Comparison of ENCODE assay signal across 13 cellular contexts in the genomic region with DNA sequence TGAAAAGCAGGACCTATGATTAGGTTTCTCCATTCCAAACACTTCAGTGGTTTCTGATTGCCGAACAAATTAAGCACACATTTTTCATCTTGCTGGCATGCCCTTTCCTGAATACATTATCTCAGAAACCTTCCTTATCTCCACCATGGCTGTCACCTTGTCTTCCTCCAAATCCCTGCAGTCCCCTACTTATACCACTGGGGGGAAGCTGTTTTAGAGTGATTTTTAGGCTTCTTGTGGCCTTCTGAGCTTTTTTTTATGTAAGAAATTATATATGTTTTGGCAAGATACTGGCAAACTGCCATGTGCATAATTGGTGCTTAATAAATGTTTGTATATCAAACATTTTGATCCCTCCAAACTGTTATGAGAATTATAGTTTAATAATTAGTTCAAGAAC.
DNase-seq lines count a peak whose midpoint lies in the region; ATAC-seq, FAIRE-seq and TF ChIP-seq lines count a peak whose summit lies in the region.
"Had no signal": no experiment of that assay in that cellular context is flagged by ENCODE, and none has a peak within 500 bp of the region (broad histone marks: within the 10 kb centered on the region; RNA-seq: fewer than 3 reads in every experiment).

No MANE protein-coding gene starts in this region.

- peaks cover 8% of the 10 kb centered on the region for H3K4me1 Mint-ChIP-seq in astrocyte (ENCODE audit: low read depth, unreplicated experiment)
- H3K4me1 Mint-ChIP-seq: B cell had no signal

- no peak overlapping the region for H3K4me2 ChIP-seq in SK-N-SH
- H3K4me2 ChIP-seq in astrocyte (ENCODE audit: low read length): no peak overlapping the region
- no peak overlapping the region for H3K4me2 ChIP-seq in parathyroid adenoma (ENCODE audit: low read length)

- no peaks in the 10 kb centered on the region for H3K9me3 Mint-ChIP-seq in astrocyte (ENCODE audit: unreplicated experiment)

- H3K4me3 ChIP-seq in SK-N-SH (ENCODE audit: low read depth in 2 of 2, low read length in 1 of 2) (no peak overlapping the region), astrocyte (ENCODE audit: insufficient read depth, low read depth, low read length) (no peak overlapping the region), parathyroid adenoma (ENCODE audit: low read depth, low read length) (no peak overlapping the region), dorsolateral prefrontal cortex (no peak overlapping the region)

- H3K27me3 Mint-ChIP-seq in astrocyte (ENCODE audit: low read depth, unreplicated experiment): peaks cover 11% of the 10 kb centered on the region

- H2AFZ ChIP-seq in SK-N-SH (ENCODE audit: low read depth) (no peak overlapping the region), astrocyte (ENCODE audit: low read depth, low read length) (no peak overlapping the region), parathyroid adenoma (no peak overlapping the region)

- ATAC-seq in SK-N-SH treated with all-trans-retinoic acid at 6 μM for 48 hours: no peak

- H4K20me1 ChIP-seq in SK-N-SH (ENCODE audit: insufficient read depth) (no peaks in the 10 kb centered on the region), astrocyte (ENCODE audit: insufficient read depth, low read length) (no peaks in the 10 kb centered on the region)

- H3K9me2 ChIP-seq in SK-N-SH: no peaks in the 10 kb centered on the region

- CTCF ChIA-PET in SK-N-SH (lab: Yijun Ruan, JAX): interaction anchor here (0.6 to 1.9 kb wide), 8 partner anchors 8 to 329 kb away, joined by 3 to 10 read pairs (median 3); no protein-coding TSS in a partner anchor

- TF ChIP-seq EP300 in SK-N-SH (IDR thresholded peaks at IDR 0.05; ENCODE audit: borderline replicate concordance in 1 of 2, low read depth in 1 of 2, low read length in 1 of 2): no peak

- no peak overlapping the region for H3K4me3 Mint-ChIP-seq in astrocyte (ENCODE audit: unreplicated experiment)
- H3K4me3 Mint-ChIP-seq: B cell had no signal

- intact Hi-C loops in dorsolateral prefrontal cortex (cut with DNase I): loop anchor here in 1 of 2 donors (10.0 kb wide), 1 partner anchor 87 kb away; no protein-coding TSS in a partner anchor

- H3K27ac ChIP-seq in SK-N-SH (ENCODE audit: low read depth in 2 of 2, low read length in 1 of 2) (no peak overlapping the region), astrocyte (ENCODE audit: low read depth, low read length) (no peak overlapping the region), parathyroid adenoma (no peak overlapping the region), dorsolateral prefrontal cortex (peak overlapping the region in 1 of 59 donors; percentile 26)

- DNase-seq in SK-N-SH (peak; percentile 55), NCI-H1105 (lab: John Stamatoyannopoulos, UW) (peak; percentile 5), astrocyte (ENCODE audit: low read depth) (no peak), dorsolateral prefrontal cortex (no peak), middle frontal gyrus (ENCODE audit: extremely low spot score, low spot score) (no peak)
- no peak for DNase-seq in activated CD4-positive, alpha-beta T cell treated with anti-CD3 and anti-CD28 coated beads, Interleukin-2, amount 50 U/mL, for 1 hour
- DNase-seq: activated CD4-positive, alpha-beta T cell treated with anti-CD3 and anti-CD28 coated beads for 4 hours; activated gamma-delta T cell treated with Interleukin-2 at 50 U/mL for 16 hours; stimulated activated CD4-positive, alpha-beta T cell treated with anti-CD3 and anti-CD28 coated beads, Interleukin-1b, Interleukin-23, amount 100 ng/mL, for 48 hours had no signal

- POLR2A ChIA-PET in SK-N-SH (lab: Yijun Ruan, JAX): no interaction called here

- no peak overlapping the region for H3K27ac Mint-ChIP-seq in astrocyte (ENCODE audit: unreplicated experiment)
- H3K27ac Mint-ChIP-seq: B cell had no signal

- H3F3A ChIP-seq in SK-N-SH (replicated peaks; ENCODE audit: insufficient read depth): no peaks in the 10 kb centered on the region

- FAIRE-seq in astrocyte (lab: Jason Lieb, UNC): no peak
- FAIRE-seq: GM12892 had no signal

- no peaks in the 10 kb centered on the region for H3K79me2 ChIP-seq in SK-N-SH (ENCODE audit: insufficient read depth)
- no peaks in the 10 kb centered on the region for H3K79me2 ChIP-seq in astrocyte (ENCODE audit: insufficient read depth, low read length)
- H3K79me2 ChIP-seq in parathyroid adenoma: no peaks in the 10 kb centered on the region

- H3K36me3 ChIP-seq in SK-N-SH (replicated peaks in 1 of 2; ENCODE audit: control insufficient read depth in 1 of 2, insufficient read depth in 2 of 2, low read length in 1 of 2) (no peaks in the 10 kb centered on the region), astrocyte (ENCODE audit: insufficient read depth, low read length) (no peaks in the 10 kb centered on the region), parathyroid adenoma (ENCODE audit: control insufficient read depth, insufficient read depth, low read length) (no peaks in the 10 kb centered on the region)

- peak; percentile 32 for TF ChIP-seq CTCF in SK-N-SH (IDR thresholded peaks at IDR 0.05)
- peak; percentile 39 for TF ChIP-seq CTCF in astrocyte (IDR thresholded peaks at IDR 0.05; ENCODE audit: insufficient read depth, low read depth, low read length)
- TF ChIP-seq CTCF in parathyroid adenoma (IDR thresholded peaks at IDR 0.05): peak; percentile 13
- TF ChIP-seq CTCF in dorsolateral prefrontal cortex (IDR thresholded peaks at IDR 0.05 in 54 of 56, conservative IDR thresholded peaks at IDR 0.05 in 2 of 56; ENCODE audit: low read depth in 1 of 56, partially characterized antibody in 56 of 56): peak in 26 of 56 donors; percentile 8 to 41 (median 20)

- no peaks in the 10 kb centered on the region for H3K27me3 ChIP-seq in SK-N-SH (ENCODE audit: insufficient read depth)
- H3K27me3 ChIP-seq in astrocyte (ENCODE audit: insufficient read depth, low read length): peaks cover 2% of the 10 kb centered on the region
- no peaks in the 10 kb centered on the region for H3K27me3 ChIP-seq in parathyroid adenoma (ENCODE audit: control insufficient read depth, insufficient read depth, low read length)
- H3K27me3 ChIP-seq in dorsolateral prefrontal cortex: no peaks in the 10 kb centered on the region

- H3K9ac ChIP-seq in SK-N-SH (no peak overlapping the region), astrocyte (ENCODE audit: low read length) (no peak overlapping the region), parathyroid adenoma (no peak overlapping the region)

- TF ChIP-seq RAD21 in SK-N-SH (IDR thresholded peaks at IDR 0.05; ENCODE audit: low read length): peak; percentile 26; the same call in 1 of the 2 replicates

- WGBS in SK-N-SH (ENCODE audit: low lambda C conversion rate): 43% methylated on average over 1 of the region's 1 CpG

- H3K36me3 Mint-ChIP-seq in astrocyte (ENCODE audit: low read depth, unreplicated experiment): no peaks in the 10 kb centered on the region

- no peaks in the 10 kb centered on the region for H3K9me3 ChIP-seq in SK-N-SH
- H3K9me3 ChIP-seq in astrocyte (ENCODE audit: insufficient read depth, low read depth, low read length): no peaks in the 10 kb centered on the region
- no peaks in the 10 kb centered on the region for H3K9me3 ChIP-seq in parathyroid adenoma (ENCODE audit: control insufficient read depth, low read length)

- H3K4me1 ChIP-seq in SK-N-SH (ENCODE audit: control insufficient read depth in 1 of 2, insufficient read depth in 2 of 2, low read depth in 1 of 2, low read length in 1 of 2) (peaks cover 0 to 37% of the 10 kb centered on the region in 2 experiments; a peak in 2 of 4 replicates), astrocyte (ENCODE audit: insufficient read depth, low read length) (no peaks in the 10 kb centered on the region), parathyroid adenoma (no peaks in the 10 kb centered on the region)

TF ChIP-seq in SK-N-SH, 30 proteins besides CTCF, POLR2A, EP300 and RAD21 (continues in another document):
- TF ChIP-seq, protein P1, sequence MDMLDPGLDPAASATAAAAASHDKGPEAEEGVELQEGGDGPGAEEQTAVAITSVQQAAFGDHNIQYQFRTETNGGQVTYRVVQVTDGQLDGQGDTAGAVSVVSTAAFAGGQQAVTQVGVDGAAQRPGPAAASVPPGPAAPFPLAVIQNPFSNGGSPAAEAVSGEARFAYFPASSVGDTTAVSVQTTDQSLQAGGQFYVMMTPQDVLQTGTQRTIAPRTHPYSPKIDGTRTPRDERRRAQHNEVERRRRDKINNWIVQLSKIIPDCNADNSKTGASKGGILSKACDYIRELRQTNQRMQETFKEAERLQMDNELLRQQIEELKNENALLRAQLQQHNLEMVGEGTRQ (IDR thresholded peaks at IDR 0.05; ENCODE audit: borderline replicate concordance, low read depth, low read length): no peak
- TF ChIP-seq RCOR1 (IDR thresholded peaks at IDR 0.05; ENCODE audit: low read length) (no peak), TCF12 (IDR thresholded peaks at IDR 0.05) (no peak), POLR2AphosphoS5 (IDR thresholded peaks at IDR 0.05; ENCODE audit: low read depth, low read length) (no peak), SIN3A (IDR thresholded peaks at IDR 0.05; ENCODE audit: borderline replicate concordance, low read depth, low read length) (no peak)
- TF ChIP-seq, protein P2, sequence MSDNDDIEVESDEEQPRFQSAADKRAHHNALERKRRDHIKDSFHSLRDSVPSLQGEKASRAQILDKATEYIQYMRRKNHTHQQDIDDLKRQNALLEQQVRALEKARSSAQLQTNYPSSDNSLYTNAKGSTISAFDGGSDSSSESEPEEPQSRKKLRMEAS (IDR thresholded peaks at IDR 0.05; ENCODE audit: low read depth): no peak

TF ChIP-seq in SK-N-SH treated with all-trans-retinoic acid at 6 μM for 48 hours, 23 proteins besides CTCF, POLR2A, EP300 and RAD21 (continues in another document):
- TF ChIP-seq, protein P3, sequence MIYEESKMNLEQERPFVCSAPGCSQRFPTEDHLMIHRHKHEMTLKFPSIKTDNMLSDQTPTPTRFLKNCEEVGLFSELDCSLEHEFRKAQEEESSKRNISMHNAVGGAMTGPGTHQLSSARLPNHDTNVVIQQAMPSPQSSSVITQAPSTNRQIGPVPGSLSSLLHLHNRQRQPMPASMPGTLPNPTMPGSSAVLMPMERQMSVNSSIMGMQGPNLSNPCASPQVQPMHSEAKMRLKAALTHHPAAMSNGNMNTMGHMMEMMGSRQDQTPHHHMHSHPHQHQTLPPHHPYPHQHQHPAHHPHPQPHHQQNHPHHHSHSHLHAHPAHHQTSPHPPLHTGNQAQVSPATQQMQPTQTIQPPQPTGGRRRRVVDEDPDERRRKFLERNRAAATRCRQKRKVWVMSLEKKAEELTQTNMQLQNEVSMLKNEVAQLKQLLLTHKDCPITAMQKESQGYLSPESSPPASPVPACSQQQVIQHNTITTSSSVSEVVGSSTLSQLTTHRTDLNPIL (CRISPR knock-in tag; IDR thresholded peaks at IDR 0.05; ENCODE audit: low read depth): no peak
- TF ChIP-seq CSDC2 (CRISPR knock-in tag; IDR thresholded peaks at IDR 0.05): no peak
- TF ChIP-seq ISL1 (CRISPR knock-in tag; IDR thresholded peaks at IDR 0.05): no peak
- no peak for TF ChIP-seq ARNTL (CRISPR knock-in tag; IDR thresholded peaks at IDR 0.05; ENCODE audit: borderline replicate concordance, low read depth)
- no peak for TF ChIP-seq ZFP3 (CRISPR knock-in tag; IDR thresholded peaks at IDR 0.05)
- TF ChIP-seq ESRRG (CRISPR knock-in tag; IDR thresholded peaks at IDR 0.05): no peak

Comparison
In these comparisons a context has a peak if more than half of its experiments do, and no peak if none do; other contexts are left out.
1. DNase-seq: peak in SK-N-SH (single experiment) and NCI-H1105 (single experiment); none in astrocyte (single experiment), dorsolateral prefrontal cortex (0 of 10), activated CD4-positive, alpha-beta T cell treated with anti-CD3 and anti-CD28 coated beads, Interleukin-2, amount 50 U/mL, for 1 hour (single experiment) and middle frontal gyrus (single experiment).